In the genomic region with DNA sequence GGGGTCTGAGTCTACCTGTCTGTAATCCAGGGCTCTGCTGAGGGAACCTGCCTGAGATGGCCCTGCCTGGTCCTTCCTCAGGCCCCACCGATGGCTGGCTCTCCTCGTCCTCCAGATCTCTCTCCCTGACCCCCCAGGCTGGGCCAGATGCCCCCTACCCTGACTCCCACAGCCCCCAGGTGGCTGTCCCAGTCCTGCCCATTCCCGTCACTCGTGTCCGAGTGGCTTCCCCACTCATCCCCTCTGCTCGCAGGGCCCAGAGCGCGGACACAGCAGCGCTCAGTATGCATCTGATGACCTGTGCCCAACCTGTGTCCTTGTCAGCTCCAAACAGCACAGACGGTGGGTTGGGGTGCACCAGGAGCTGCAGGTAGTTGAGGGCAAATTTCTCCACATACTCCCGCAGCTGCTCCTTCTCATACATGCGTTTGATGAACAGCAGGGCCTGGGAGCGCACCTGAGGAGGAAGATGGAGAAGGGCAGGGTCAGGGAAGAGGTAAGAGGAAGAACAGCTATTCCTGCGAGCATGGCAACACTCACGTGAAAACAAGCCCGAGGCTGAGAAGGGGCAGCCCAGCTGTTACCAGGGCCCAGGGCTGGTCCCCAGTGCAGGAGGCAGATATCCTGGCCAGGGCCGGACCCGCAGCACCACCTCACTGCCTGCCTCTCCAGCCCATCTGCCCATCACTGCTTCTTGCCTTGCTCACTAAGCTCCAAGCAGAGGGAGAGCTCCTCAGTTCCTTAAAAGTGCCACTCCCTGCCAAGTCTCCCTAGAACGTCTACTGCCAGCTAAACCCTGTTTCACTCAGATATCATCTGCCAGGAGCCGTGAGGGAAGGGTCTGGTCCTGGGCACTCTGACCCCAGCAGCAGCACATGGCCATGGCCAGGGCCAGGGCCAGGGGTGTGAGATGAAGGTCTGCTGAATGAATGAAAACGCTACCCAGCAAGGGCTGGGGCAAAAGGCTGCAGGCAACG, we compare ENCODE assay signal across 1 cellular context.
TF ChIP-seq lines count a peak whose summit lies in the region.

No MANE protein-coding gene starts in this region.

TF ChIP-seq in HEK293, 187 proteins besides CTCF, POLR2A, EP300 and RAD21 (continued from another document):
- TF ChIP-seq, protein P1, sequence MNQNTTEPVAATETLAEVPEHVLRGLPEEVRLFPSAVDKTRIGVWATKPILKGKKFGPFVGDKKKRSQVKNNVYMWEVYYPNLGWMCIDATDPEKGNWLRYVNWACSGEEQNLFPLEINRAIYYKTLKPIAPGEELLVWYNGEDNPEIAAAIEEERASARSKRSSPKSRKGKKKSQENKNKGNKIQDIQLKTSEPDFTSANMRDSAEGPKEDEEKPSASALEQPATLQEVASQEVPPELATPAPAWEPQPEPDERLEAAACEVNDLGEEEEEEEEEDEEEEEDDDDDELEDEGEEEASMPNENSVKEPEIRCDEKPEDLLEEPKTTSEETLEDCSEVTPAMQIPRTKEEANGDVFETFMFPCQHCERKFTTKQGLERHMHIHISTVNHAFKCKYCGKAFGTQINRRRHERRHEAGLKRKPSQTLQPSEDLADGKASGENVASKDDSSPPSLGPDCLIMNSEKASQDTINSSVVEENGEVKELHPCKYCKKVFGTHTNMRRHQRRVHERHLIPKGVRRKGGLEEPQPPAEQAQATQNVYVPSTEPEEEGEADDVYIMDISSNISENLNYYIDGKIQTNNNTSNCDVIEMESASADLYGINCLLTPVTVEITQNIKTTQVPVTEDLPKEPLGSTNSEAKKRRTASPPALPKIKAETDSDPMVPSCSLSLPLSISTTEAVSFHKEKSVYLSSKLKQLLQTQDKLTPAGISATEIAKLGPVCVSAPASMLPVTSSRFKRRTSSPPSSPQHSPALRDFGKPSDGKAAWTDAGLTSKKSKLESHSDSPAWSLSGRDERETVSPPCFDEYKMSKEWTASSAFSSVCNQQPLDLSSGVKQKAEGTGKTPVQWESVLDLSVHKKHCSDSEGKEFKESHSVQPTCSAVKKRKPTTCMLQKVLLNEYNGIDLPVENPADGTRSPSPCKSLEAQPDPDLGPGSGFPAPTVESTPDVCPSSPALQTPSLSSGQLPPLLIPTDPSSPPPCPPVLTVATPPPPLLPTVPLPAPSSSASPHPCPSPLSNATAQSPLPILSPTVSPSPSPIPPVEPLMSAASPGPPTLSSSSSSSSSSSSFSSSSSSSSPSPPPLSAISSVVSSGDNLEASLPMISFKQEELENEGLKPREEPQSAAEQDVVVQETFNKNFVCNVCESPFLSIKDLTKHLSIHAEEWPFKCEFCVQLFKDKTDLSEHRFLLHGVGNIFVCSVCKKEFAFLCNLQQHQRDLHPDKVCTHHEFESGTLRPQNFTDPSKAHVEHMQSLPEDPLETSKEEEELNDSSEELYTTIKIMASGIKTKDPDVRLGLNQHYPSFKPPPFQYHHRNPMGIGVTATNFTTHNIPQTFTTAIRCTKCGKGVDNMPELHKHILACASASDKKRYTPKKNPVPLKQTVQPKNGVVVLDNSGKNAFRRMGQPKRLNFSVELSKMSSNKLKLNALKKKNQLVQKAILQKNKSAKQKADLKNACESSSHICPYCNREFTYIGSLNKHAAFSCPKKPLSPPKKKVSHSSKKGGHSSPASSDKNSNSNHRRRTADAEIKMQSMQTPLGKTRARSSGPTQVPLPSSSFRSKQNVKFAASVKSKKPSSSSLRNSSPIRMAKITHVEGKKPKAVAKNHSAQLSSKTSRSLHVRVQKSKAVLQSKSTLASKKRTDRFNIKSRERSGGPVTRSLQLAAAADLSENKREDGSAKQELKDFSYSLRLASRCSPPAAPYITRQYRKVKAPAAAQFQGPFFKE (tag by site-specific recombination; IDR thresholded peaks at IDR 0.05; ENCODE audit: borderline replicate concordance): no peak
- TF ChIP-seq, protein P2, sequence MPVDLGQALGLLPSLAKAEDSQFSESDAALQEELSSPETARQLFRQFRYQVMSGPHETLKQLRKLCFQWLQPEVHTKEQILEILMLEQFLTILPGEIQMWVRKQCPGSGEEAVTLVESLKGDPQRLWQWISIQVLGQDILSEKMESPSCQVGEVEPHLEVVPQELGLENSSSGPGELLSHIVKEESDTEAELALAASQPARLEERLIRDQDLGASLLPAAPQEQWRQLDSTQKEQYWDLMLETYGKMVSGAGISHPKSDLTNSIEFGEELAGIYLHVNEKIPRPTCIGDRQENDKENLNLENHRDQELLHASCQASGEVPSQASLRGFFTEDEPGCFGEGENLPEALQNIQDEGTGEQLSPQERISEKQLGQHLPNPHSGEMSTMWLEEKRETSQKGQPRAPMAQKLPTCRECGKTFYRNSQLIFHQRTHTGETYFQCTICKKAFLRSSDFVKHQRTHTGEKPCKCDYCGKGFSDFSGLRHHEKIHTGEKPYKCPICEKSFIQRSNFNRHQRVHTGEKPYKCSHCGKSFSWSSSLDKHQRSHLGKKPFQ (tag by site-specific recombination; IDR thresholded peaks at IDR 0.05): no peak
- TF ChIP-seq ZNF624 (tag by site-specific recombination; IDR thresholded peaks at IDR 0.05): no peak
- TF ChIP-seq ELK4 (IDR thresholded peaks at IDR 0.05; ENCODE audit: borderline replicate concordance, low read depth, low read length): no peak
- TF ChIP-seq ZNF654 (tag by site-specific recombination; IDR thresholded peaks at IDR 0.05; ENCODE audit: low read depth): no peak
- TF ChIP-seq, protein P3, sequence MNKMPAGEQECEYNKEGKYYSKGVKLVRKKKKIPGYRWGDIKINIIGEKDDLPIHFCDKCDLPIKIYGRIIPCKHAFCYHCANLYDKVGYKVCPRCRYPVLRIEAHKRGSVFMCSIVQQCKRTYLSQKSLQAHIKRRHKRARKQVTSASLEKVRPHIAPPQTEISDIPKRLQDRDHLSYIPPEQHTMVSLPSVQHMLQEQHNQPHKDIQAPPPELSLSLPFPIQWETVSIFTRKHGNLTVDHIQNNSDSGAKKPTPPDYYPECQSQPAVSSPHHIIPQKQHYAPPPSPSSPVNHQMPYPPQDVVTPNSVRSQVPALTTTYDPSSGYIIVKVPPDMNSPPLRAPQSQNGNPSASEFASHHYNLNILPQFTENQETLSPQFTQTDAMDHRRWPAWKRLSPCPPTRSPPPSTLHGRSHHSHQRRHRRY (tag by site-specific recombination; IDR thresholded peaks at IDR 0.05): no peak
- TF ChIP-seq, protein P4, sequence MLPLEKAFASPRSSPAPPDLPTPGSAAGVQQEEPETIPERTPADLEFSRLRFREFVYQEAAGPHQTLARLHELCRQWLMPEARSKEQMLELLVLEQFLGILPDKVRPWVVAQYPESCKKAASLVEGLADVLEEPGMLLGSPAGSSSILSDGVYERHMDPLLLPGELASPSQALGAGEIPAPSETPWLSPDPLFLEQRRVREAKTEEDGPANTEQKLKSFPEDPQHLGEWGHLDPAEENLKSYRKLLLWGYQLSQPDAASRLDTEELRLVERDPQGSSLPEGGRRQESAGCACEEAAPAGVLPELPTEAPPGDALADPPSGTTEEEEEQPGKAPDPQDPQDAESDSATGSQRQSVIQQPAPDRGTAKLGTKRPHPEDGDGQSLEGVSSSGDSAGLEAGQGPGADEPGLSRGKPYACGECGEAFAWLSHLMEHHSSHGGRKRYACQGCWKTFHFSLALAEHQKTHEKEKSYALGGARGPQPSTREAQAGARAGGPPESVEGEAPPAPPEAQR (tag by site-specific recombination; IDR thresholded peaks at IDR 0.05): no peak
- TF ChIP-seq ZNF76 (tag by site-specific recombination; IDR thresholded peaks at IDR 0.05; ENCODE audit: borderline replicate concordance, low read depth): no peak
- no peak for TF ChIP-seq IKZF3 (tag by site-specific recombination; IDR thresholded peaks at IDR 0.05)
- no peak for TF ChIP-seq ZFP3 (tag by site-specific recombination; IDR thresholded peaks at IDR 0.05; ENCODE audit: low read depth)
- TF ChIP-seq ZSCAN4 (tag by site-specific recombination; IDR thresholded peaks at IDR 0.05): no peak
- TF ChIP-seq ZNF488 (tag by site-specific recombination; IDR thresholded peaks at IDR 0.05): no peak
- no peak for TF ChIP-seq ZNF785 (tag by site-specific recombination; IDR thresholded peaks at IDR 0.05)
- TF ChIP-seq ZBTB7A (tag by site-specific recombination; IDR thresholded peaks at IDR 0.05; ENCODE audit: low read depth): no peak
- no peak for TF ChIP-seq ZNF837 (tag by site-specific recombination; IDR thresholded peaks at IDR 0.05)
- TF ChIP-seq ZNF610 (tag by site-specific recombination; IDR thresholded peaks at IDR 0.05; ENCODE audit: borderline replicate concordance): no peak
- TF ChIP-seq, protein P5, sequence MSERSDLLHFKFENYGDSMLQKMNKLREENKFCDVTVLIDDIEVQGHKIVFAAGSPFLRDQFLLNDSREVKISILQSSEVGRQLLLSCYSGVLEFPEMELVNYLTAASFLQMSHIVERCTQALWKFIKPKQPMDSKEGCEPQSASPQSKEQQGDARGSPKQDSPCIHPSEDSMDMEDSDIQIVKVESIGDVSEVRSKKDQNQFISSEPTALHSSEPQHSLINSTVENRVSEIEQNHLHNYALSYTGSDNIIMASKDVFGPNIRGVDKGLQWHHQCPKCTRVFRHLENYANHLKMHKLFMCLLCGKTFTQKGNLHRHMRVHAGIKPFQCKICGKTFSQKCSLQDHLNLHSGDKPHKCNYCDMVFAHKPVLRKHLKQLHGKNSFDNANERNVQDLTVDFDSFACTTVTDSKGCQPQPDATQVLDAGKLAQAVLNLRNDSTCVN (tag by site-specific recombination; optimal IDR thresholded peaks at IDR 0.05): no peak
- TF ChIP-seq ZNF114 (tag by site-specific recombination; IDR thresholded peaks at IDR 0.05): no peak
